Comparison of ENCODE assay signal across 17 cellular contexts in the genomic region with DNA sequence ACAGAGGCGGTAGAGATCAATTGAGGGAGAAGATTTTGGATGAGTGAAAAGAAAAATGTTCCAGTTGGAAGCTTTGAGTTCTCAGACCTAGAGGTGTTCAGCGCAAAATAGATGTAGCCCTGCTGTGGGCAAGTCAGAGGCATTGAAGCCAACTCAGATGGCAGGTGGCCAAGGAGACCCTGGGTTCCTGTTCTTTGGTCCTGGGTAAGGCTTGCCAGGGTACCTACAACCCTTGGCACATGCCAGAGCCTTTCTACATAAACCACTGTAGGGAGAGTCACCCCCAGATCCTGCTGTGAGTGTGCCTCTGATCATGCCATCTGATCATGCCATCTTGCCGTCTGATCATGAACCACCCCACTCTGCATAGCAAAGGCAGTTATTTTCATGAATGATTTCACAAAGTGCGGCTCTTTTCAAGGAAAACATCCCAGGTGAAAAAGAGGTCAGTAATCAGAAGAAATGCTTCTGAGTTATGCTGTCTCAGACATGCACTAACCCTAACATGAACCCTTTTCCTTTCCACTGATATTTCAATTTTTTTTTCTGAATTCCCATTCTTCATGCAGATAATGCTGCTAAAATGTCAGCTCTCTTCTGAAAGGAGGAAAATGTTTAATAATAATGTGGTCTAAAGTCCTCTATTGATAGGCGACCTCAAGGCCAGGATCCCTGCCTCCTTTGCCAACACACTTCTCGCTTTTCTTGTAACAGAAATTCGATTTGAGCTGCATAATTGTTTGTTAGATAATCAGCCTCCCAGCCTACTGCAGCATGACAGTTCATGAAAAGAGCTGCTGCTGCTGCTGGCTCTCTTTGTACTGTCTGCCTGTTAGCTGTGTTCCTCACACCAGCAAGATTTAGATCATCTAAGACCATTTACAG.
DNase-seq lines count a peak whose midpoint lies in the region; ATAC-seq and TF ChIP-seq lines count a peak whose summit lies in the region.
"Had no signal": no experiment of that assay in that cellular context is flagged by ENCODE, and none has a peak within 500 bp of the region (broad histone marks: within the 10 kb centered on the region; RNA-seq: fewer than 3 reads in every experiment).

No MANE protein-coding gene starts in this region.

- no peak for TF ChIP-seq RAD21 in HCT116 (IDR thresholded peaks at IDR 0.05; ENCODE audit: low read depth)

- intact Hi-C loops in HCT116 (cut with micrococcal nuclease): no loop called here
- intact Hi-C loops in body of pancreas (cut with DNase I): no loop called here

- WGBS in body of pancreas, 2 donors: 37 to 50% methylated on average over 7 of the region's 7 CpGs

- no peaks in the 10 kb centered on the region for H3K9me2 ChIP-seq in HCT116 (ENCODE audit: insufficient read depth)
- no peaks in the 10 kb centered on the region for H3K9me2 ChIP-seq in Karpas-422 (replicated peaks; ENCODE audit: insufficient read depth, low read length)

- H3K9ac ChIP-seq in HCT116 (ENCODE audit: low read length): peak overlapping the region; percentile 14; the same call in 1 of the 2 replicates
- no peak overlapping the region for H3K9ac ChIP-seq in rectal smooth muscle tissue (ENCODE audit: low read length)
- no peak overlapping the region for H3K9ac ChIP-seq in Karpas-422 (ENCODE audit: low read length)

- TF ChIP-seq POLR2A in HCT116 (IDR thresholded peaks at IDR 0.05; ENCODE audit: borderline replicate concordance, extremely low read depth, insufficient read depth, insufficient read length): no peak
- TF ChIP-seq POLR2A in body of pancreas (IDR thresholded peaks at IDR 0.05): no peak

- H3K27ac ChIP-seq in HCT116 (ENCODE audit: low read depth, low read length) (peak overlapping the region; percentile 78), body of pancreas (peak overlapping the region; percentile 43 to 75 (median 50)), rectal smooth muscle tissue (ENCODE audit: low read depth, low read length) (peak overlapping the region; percentile 27), Karpas-422 (ENCODE audit: low read length) (no peak overlapping the region)

- RAD21 ChIA-PET in HCT116 (lab: Charles Lee; ENCODE audit: low non-redundant PET in 1 of 2, low total read pairs in 2 of 2, uncharacterized antibody in 2 of 2, unreplicated experiment in 2 of 2): interaction anchor here in 1 of 2 experiments (0.6 kb wide), 1 partner anchor 236 kb away, joined by 3 read pairs; no protein-coding TSS in a partner anchor

- ATAC-seq in HCT116 (no peak), body of pancreas (peak; percentile 72), HG03565 (IDR thresholded peaks at IDR 0.05; ENCODE audit: unreplicated experiment) (no peak), omental fat pad (ENCODE audit: low FRiP score) (no peak)

- no peak for TF ChIP-seq CTCF in HCT116 (IDR thresholded peaks at IDR 0.05 in 2 of 3, conservative IDR thresholded peaks at IDR 0.05 in 1 of 3; ENCODE audit: borderline replicate concordance in 1 of 3, insufficient read depth in 1 of 3, low read depth in 2 of 3, low read length in 2 of 3)
- no peak for TF ChIP-seq CTCF in body of pancreas (IDR thresholded peaks at IDR 0.05)
- TF ChIP-seq CTCF in omental fat pad (IDR thresholded peaks at IDR 0.05): no peak

- H3K4me2 ChIP-seq in HCT116 (ENCODE audit: low read length) (peak overlapping the region; percentile 44; the same call in 1 of the 2 replicates), Karpas-422 (ENCODE audit: low read depth, low read length, poor library complexity, severe bottlenecking) (no peak overlapping the region)

- no peaks in the 10 kb centered on the region for H3K27me3 ChIP-seq in HCT116 (ENCODE audit: insufficient read depth, low read length)
- no peaks in the 10 kb centered on the region for H3K27me3 ChIP-seq in body of pancreas
- no peaks in the 10 kb centered on the region for H3K27me3 ChIP-seq in rectal smooth muscle tissue (ENCODE audit: control insufficient read depth, insufficient read depth, low read length)
- no peaks in the 10 kb centered on the region for H3K27me3 ChIP-seq in Karpas-422 (ENCODE audit: low read length)

- DNase-seq in HCT116 (ENCODE audit: low read depth, low spot score) (no peak), body of pancreas (peak in 3 of 4 donors; percentile 46 to 67 (median 46)), left kidney (ENCODE audit: low read depth, low spot score) (peak; percentile 25), Karpas-422 (no peak), DMS153 (lab: John Stamatoyannopoulos, UW) (no peak), omental fat pad (ENCODE audit: low spot score) (no peak)
- DNase-seq: ACHN; AML-193; Caco-2; CD4-positive, CD25-positive, alpha-beta regulatory T cell; EL; NCI-H1105 treated with DMSO at 0.1 percent for 48 hours; NCI-H1694 treated with DMSO at 0.1 percent for 48 hours; NK-92 treated with Interleukin-12 subunit alpha and Interleukin-12 subunit beta, amount 100 ng/mL, for 24 hours; SHP77 treated with DMSO at 0.1 percent for 48 hours had no signal

- H3K4me3 ChIP-seq in HCT116 (replicated peaks in 1 of 2; ENCODE audit: low read depth in 1 of 2, low read length in 2 of 2) (no peak overlapping the region), body of pancreas (no peak overlapping the region), rectal smooth muscle tissue (ENCODE audit: low read length) (no peak overlapping the region), Karpas-422 (ENCODE audit: low read length) (no peak overlapping the region)

- peaks cover 0 to 27% of the 10 kb centered on the region in 2 experiments; a peak in 1 of 4 replicates for H3K36me3 ChIP-seq in HCT116 (ENCODE audit: control insufficient read depth in 1 of 2, insufficient read depth in 2 of 2, low read length in 2 of 2)
- peaks cover 0 to 2% of the 10 kb centered on the region in 2 donors for H3K36me3 ChIP-seq in body of pancreas (replicated peaks in 1 of 2; ENCODE audit: insufficient read depth in 1 of 2, low read depth in 2 of 2)
- H3K36me3 ChIP-seq in rectal smooth muscle tissue (ENCODE audit: control insufficient read depth, insufficient read depth, low read length): peaks cover 4% of the 10 kb centered on the region
- peaks cover 21% of the 10 kb centered on the region; the same call in 1 of the 2 replicates for H3K36me3 ChIP-seq in Karpas-422 (ENCODE audit: insufficient read depth, low read length)

- CTCF ChIA-PET in HCT116 (lab: Charles Lee): interaction anchor here (1.5 to 1.8 kb wide), 2 partner anchors 304 to 305 kb away, joined by 4 to 15 read pairs; no protein-coding TSS in a partner anchor

- H3K79me2 ChIP-seq in HCT116 (ENCODE audit: insufficient read depth, low read length) (peaks cover 25% of the 10 kb centered on the region; the same call in 1 of the 2 replicates), Karpas-422 (ENCODE audit: low read length) (no peaks in the 10 kb centered on the region)

- H3K9me3 ChIP-seq in HCT116 (ENCODE audit: control insufficient read depth in 1 of 2, insufficient read depth in 1 of 2, low read depth in 1 of 2, low read length in 2 of 2) (no peaks in the 10 kb centered on the region), body of pancreas (no peaks in the 10 kb centered on the region), Karpas-422 (ENCODE audit: low read length) (no peaks in the 10 kb centered on the region)
- H3K9me3 ChIP-seq: Caco-2 had no signal

- no peak overlapping the region for H2AFZ ChIP-seq in HCT116 (ENCODE audit: low read depth, low read length, poor library complexity, severe bottlenecking)
- H2AFZ ChIP-seq in Karpas-422 (ENCODE audit: low read length): no peak overlapping the region

- BruUV-seq in HCT116 (replicated peaks; lab: Mats Ljungman, UMichigan): no TSS peak

- H3K4me1 ChIP-seq in HCT116 (ENCODE audit: control insufficient read depth in 1 of 2, insufficient read depth in 2 of 2, low read length in 2 of 2) (peaks cover 66 to 88% of the 10 kb centered on the region in 2 experiments), body of pancreas (peaks cover 21% of the 10 kb centered on the region), rectal smooth muscle tissue (ENCODE audit: control insufficient read depth, insufficient read depth, low read length) (peaks cover 4% of the 10 kb centered on the region), Karpas-422 (ENCODE audit: low read length) (no peaks in the 10 kb centered on the region)
- H3K4me1 ChIP-seq: Caco-2 had no signal

- POLR2A ChIA-PET in HCT116 (lab: Charles Lee): interaction anchor here (1.1 to 1.3 kb wide), 2 partner anchors 20 to 22 kb away, joined by 3 to 4 read pairs; no protein-coding TSS in a partner anchor

- H4K20me1 ChIP-seq in HCT116 (ENCODE audit: insufficient read depth) (no peaks in the 10 kb centered on the region), Karpas-422 (ENCODE audit: insufficient read depth, low read depth, low read length) (no peaks in the 10 kb centered on the region)

TF ChIP-seq in HCT116, 20 proteins besides CTCF, POLR2A, EP300 and RAD21:
- TF ChIP-seq CBX3 (IDR thresholded peaks at IDR 0.05; ENCODE audit: low read depth) (no peak), ZBTB33 (IDR thresholded peaks at IDR 0.05; ENCODE audit: extremely low read depth, insufficient replicate concordance, low read length) (no peak), ELF1 (IDR thresholded peaks at IDR 0.05; ENCODE audit: borderline replicate concordance, low read depth) (no peak), YY1 (IDR thresholded peaks at IDR 0.05; ENCODE audit: extremely low read depth, insufficient replicate concordance, low read depth, low read length) (no peak), TCF7L2 (IDR thresholded peaks at IDR 0.05; ENCODE audit: borderline replicate concordance, extremely low read depth, insufficient read depth, insufficient read length) (no peak), ZNF274 (IDR thresholded peaks at IDR 0.05; ENCODE audit: low read depth, low read length) (no peak), CEBPB (IDR thresholded peaks at IDR 0.05; ENCODE audit: low read depth) (no peak), MAX (IDR thresholded peaks at IDR 0.05) (no peak), FOSL1 (IDR thresholded peaks at IDR 0.05; ENCODE audit: low read depth) (no peak)

Comparison
In these comparisons a context has a peak if more than half of its experiments do, and no peak if none do; other contexts are left out.
1. DNase-seq: peak in body of pancreas (3 of 4) and left kidney (single experiment); none in HCT116 (single experiment), Karpas-422 (single experiment), DMS153 (single experiment) and omental fat pad (single experiment).